In genomic region chr15:47813985-47814384, GRCh38 we compare ENCODE assay signal across 9 cellular contexts.
DNase-seq lines count a peak whose midpoint lies in the region; ATAC-seq, FAIRE-seq and TF ChIP-seq lines count a peak whose summit lies in the region.
"Had no signal": no experiment of that assay in that cellular context is flagged by ENCODE, and none has a peak within 500 bp of the region (broad histone marks: within the 10 kb centered on the region; RNA-seq: fewer than 3 reads in every experiment).

No MANE protein-coding gene starts in this region.

- H3K4me3 Mint-ChIP-seq in activated CD8-positive, alpha-beta T cell treated with anti-CD3 and anti-CD28 coated beads for 36 hours, result no peak overlapping the region
- H3K4me3 Mint-ChIP-seq in activated CD8-positive, alpha-beta T cell treated with anti-CD3 and anti-CD28 coated beads, Interleukin-2, amount 10 ng/mL, durations not matched to agents 7 days and 5 days, result no peak overlapping the region

- peak; percentile 37 for ATAC-seq in activated CD8-positive, alpha-beta T cell treated with anti-CD3 and anti-CD28 coated beads for 36 hours
- no peak for ATAC-seq in activated CD8-positive, alpha-beta T cell treated with anti-CD3 and anti-CD28 coated beads, Interleukin-2, amount 10 ng/mL, durations not matched to agents 7 days and 5 days
- peak; percentile 88 for ATAC-seq in GM21576 (IDR thresholded peaks at IDR 0.05; ENCODE audit: unreplicated experiment)
- peak; percentile 95 for ATAC-seq in HG03432 (IDR thresholded peaks at IDR 0.05; ENCODE audit: unreplicated experiment)
- ATAC-seq: HCT116 had no signal

- no peaks in the 10 kb centered on the region for H3K27me3 Mint-ChIP-seq in activated CD8-positive, alpha-beta T cell treated with anti-CD3 and anti-CD28 coated beads for 36 hours
- no peaks in the 10 kb centered on the region for H3K27me3 Mint-ChIP-seq in activated CD8-positive, alpha-beta T cell treated with anti-CD3 and anti-CD28 coated beads, Interleukin-2, amount 10 ng/mL, durations not matched to agents 7 days and 5 days (ENCODE audit: low read depth)

- intact Hi-C loops in activated CD8-positive, alpha-beta T cell treated with anti-CD3 and anti-CD28 coated beads for 36 hours (cut with micrococcal nuclease), result no loop called here

- no peak for TF ChIP-seq CTCF in activated CD8-positive, alpha-beta T cell treated with anti-CD3 and anti-CD28 coated beads for 36 hours (IDR thresholded peaks at IDR 0.05)
- no peak for TF ChIP-seq CTCF in D721Med (IDR thresholded peaks at IDR 0.05; ENCODE audit: insufficient read depth, missing control alignments)

- no peaks in the 10 kb centered on the region for H3K9me3 Mint-ChIP-seq in activated CD8-positive, alpha-beta T cell treated with anti-CD3 and anti-CD28 coated beads for 36 hours
- H3K9me3 Mint-ChIP-seq in activated CD8-positive, alpha-beta T cell treated with anti-CD3 and anti-CD28 coated beads, Interleukin-2, amount 10 ng/mL, durations not matched to agents 7 days and 5 days (ENCODE audit: insufficient read depth), result no peaks in the 10 kb centered on the region

- H3K36me3 Mint-ChIP-seq in activated CD8-positive, alpha-beta T cell treated with anti-CD3 and anti-CD28 coated beads for 36 hours (ENCODE audit: low read depth), result no peaks in the 10 kb centered on the region
- H3K36me3 Mint-ChIP-seq in activated CD8-positive, alpha-beta T cell treated with anti-CD3 and anti-CD28 coated beads, Interleukin-2, amount 10 ng/mL, durations not matched to agents 7 days and 5 days (ENCODE audit: low read depth), result no peaks in the 10 kb centered on the region

- POLR2A ChIA-PET in activated CD8-positive, alpha-beta T cell treated with anti-CD3 and anti-CD28 coated beads for 36 hours (lab: Charles Lee), result no interaction called here
- POLR2A ChIA-PET in activated CD8-positive, alpha-beta T cell treated with anti-CD3 and anti-CD28 coated beads, Interleukin-2, amount 10 ng/mL, durations not matched to agents 7 days and 5 days (lab: Charles Lee), result interaction anchor here (1.0 kb wide), 1 partner anchor 9 kb away, joined by 3 read pairs; no protein-coding TSS in a partner anchor

- no peak for FAIRE-seq in D721Med (lab: Jason Lieb, UNC)

- H3K27ac Mint-ChIP-seq in activated CD8-positive, alpha-beta T cell treated with anti-CD3 and anti-CD28 coated beads for 36 hours, result no peak overlapping the region
- H3K27ac Mint-ChIP-seq in activated CD8-positive, alpha-beta T cell treated with anti-CD3 and anti-CD28 coated beads, Interleukin-2, amount 10 ng/mL, durations not matched to agents 7 days and 5 days, result no peak overlapping the region

- peak; percentile 6 for DNase-seq in activated CD8-positive, alpha-beta T cell treated with anti-CD3 and anti-CD28 coated beads for 36 hours
- DNase-seq in activated CD8-positive, alpha-beta T cell treated with anti-CD3 and anti-CD28 coated beads, Interleukin-2, amount 10 ng/mL, durations not matched to agents 7 days and 5 days, result no peak
- DNase-seq in myocyte (ENCODE audit: low read depth) (peak; percentile 24), D721Med (ENCODE audit: insufficient read length, low spot score) (no peak), DMS153 (lab: John Stamatoyannopoulos, UW) (no peak), ecto neural progenitor cell (ENCODE audit: low spot score) (no peak)

- CTCF ChIA-PET in activated CD8-positive, alpha-beta T cell treated with anti-CD3 and anti-CD28 coated beads for 36 hours (lab: Charles Lee), result no interaction called here
- CTCF ChIA-PET in activated CD8-positive, alpha-beta T cell treated with anti-CD3 and anti-CD28 coated beads, Interleukin-2, amount 10 ng/mL, durations not matched to agents 7 days and 5 days (lab: Charles Lee), result no interaction called here

- peaks cover 4% of the 10 kb centered on the region for H3K4me1 Mint-ChIP-seq in activated CD8-positive, alpha-beta T cell treated with anti-CD3 and anti-CD28 coated beads for 36 hours (ENCODE audit: low read depth)
- peaks cover 3% of the 10 kb centered on the region for H3K4me1 Mint-ChIP-seq in activated CD8-positive, alpha-beta T cell treated with anti-CD3 and anti-CD28 coated beads, Interleukin-2, amount 10 ng/mL, durations not matched to agents 7 days and 5 days (ENCODE audit: low read depth)

Comparison
In these comparisons a context has a peak if more than half of its experiments do, and no peak if none do; other contexts are left out.
1. DNase-seq: peak in activated CD8-positive, alpha-beta T cell treated with anti-CD3 and anti-CD28 coated beads for 36 hours (single experiment) and myocyte (single experiment); none in activated CD8-positive, alpha-beta T cell treated with anti-CD3 and anti-CD28 coated beads, Interleukin-2, amount 10 ng/mL, durations not matched to agents 7 days and 5 days (single experiment), D721Med (single experiment), DMS153 (single experiment) and ecto neural progenitor cell (single experiment).